8 cellular contexts compared by ENCODE assay signal in genomic region chr1:42924249-42925131, GRCh38. TPM values are rescaled to one million over a fixed set of nuclear protein-coding genes. Genes with fewer than 3 reads are reported as not detected.
A peak's percentile ranks its signal among the peaks of the same experiment; 100 is the strongest.
DNase-seq lines count a peak whose midpoint lies in the region; ATAC-seq and TF ChIP-seq lines count a peak whose summit lies in the region.

No MANE protein-coding gene starts in this region.

- POLR2A ChIA-PET in naive thymus-derived CD8-positive, alpha-beta T cell (lab: Charles Lee) = interaction anchor here (0.7 to 3.4 kb wide), 17 partner anchors 8 to 466 kb away, joined by 3 to 25 read pairs (median 4); partner anchors contain the start of genes C1orf50, P3H1, SLC2A1 and YBX1

- H3K79me2 ChIP-seq in KMS-11 (ENCODE audit: insufficient read depth, low read depth) (no peaks in the 10 kb centered on the region), fibroblast of lung (ENCODE audit: control insufficient read depth, insufficient read depth, low read length) (no peaks in the 10 kb centered on the region)

- H3K9me3 Mint-ChIP-seq in naive thymus-derived CD8-positive, alpha-beta T cell = no peaks in the 10 kb centered on the region

- H3K36me3 ChIP-seq in KMS-11 (ENCODE audit: insufficient read depth) (no peaks in the 10 kb centered on the region), Peyer's patch (peaks cover 0 to 28% (median 0%) of the 10 kb centered on the region in 3 donors), fibroblast of lung (ENCODE audit: control insufficient read depth, insufficient read depth, low read length) (peaks cover 13% of the 10 kb centered on the region)

- H4K20me1 ChIP-seq in KMS-11 (ENCODE audit: insufficient read depth) (no peaks in the 10 kb centered on the region), fibroblast of lung (ENCODE audit: control insufficient read depth, extremely low read depth, insufficient read depth, low read length) (no peaks in the 10 kb centered on the region)

- peaks cover 20 to 39% (median 34%) of the 10 kb centered on the region in 4 donors for H3K4me1 Mint-ChIP-seq in naive thymus-derived CD8-positive, alpha-beta T cell

- DNase-seq in DMS79 treated with DMSO at 0.1 percent for 48 hours (lab: John Stamatoyannopoulos, UW) (peak; percentile 96), Peyer's patch (peak; percentile 94 to 98 (median 96)), fibroblast of lung (ENCODE audit: low read depth in 2 of 2) (peak; percentile 81 to 86)
- peak; percentile 80 to 85 for DNase-seq in activated T-helper 1 cell treated with anti-CD3 and anti-CD28 coated beads, Interleukin-2, amount 50 U/mL, for 16 hours (ENCODE audit: low read depth in 1 of 2, low spot score in 1 of 2)
- peak; percentile 83 to 97 (median 90) for DNase-seq in naive thymus-derived CD8-positive, alpha-beta T cell
- DNase-seq in stimulated activated naive CD4-positive, alpha-beta T cell treated with Interleukin-2 at 50 U/mL for 16 hours (lab: John Stamatoyannopoulos, UW) = peak; percentile 91

- H3K27me3 Mint-ChIP-seq in naive thymus-derived CD8-positive, alpha-beta T cell = no peaks in the 10 kb centered on the region

- peak overlapping the region; percentile 92 to 100 (median 98) for H3K27ac Mint-ChIP-seq in naive thymus-derived CD8-positive, alpha-beta T cell

- H3K4me2 ChIP-seq in KMS-11 = peak overlapping the region; percentile 77
- peak overlapping the region; percentile 66 for H3K4me2 ChIP-seq in fibroblast of lung (ENCODE audit: extremely low read depth, insufficient read depth, low read length)

- H3K27me3 ChIP-seq in KMS-11 (ENCODE audit: insufficient read depth, low read depth) (no peaks in the 10 kb centered on the region), Peyer's patch (no peaks in the 10 kb centered on the region), fibroblast of lung (ENCODE audit: control insufficient read depth, insufficient read depth, low read length) (no peaks in the 10 kb centered on the region)

- no peak overlapping the region for H3K4me3 ChIP-seq in KMS-11 (IDR thresholded peaks at IDR 0.05; ENCODE audit: insufficient read depth, low read depth, low read length)
- peak overlapping the region; percentile 64 to 85 (median 81) for H3K4me3 ChIP-seq in Peyer's patch
- peak overlapping the region; percentile 45 to 77 (median 72) for H3K4me3 ChIP-seq in fibroblast of lung (replicated peaks in 1 of 4; ENCODE audit: control extremely low read depth in 1 of 4, insufficient read depth in 1 of 4, low read depth in 3 of 4, low read length in 4 of 4)

- peak; percentile 45 to 58 for TF ChIP-seq POLR2A in Peyer's patch (IDR thresholded peaks at IDR 0.05)

- TF ChIP-seq CTCF in KMS-11 (conservative IDR thresholded peaks at IDR 0.05; ENCODE audit: low read depth, low read length) = no peak
- TF ChIP-seq CTCF in Peyer's patch (IDR thresholded peaks at IDR 0.05) = peak in 3 of 6 experiments; percentile 9 to 36 (median 21)
- TF ChIP-seq CTCF in fibroblast of lung (conservative IDR thresholded peaks at IDR 0.05 in 1 of 2, IDR thresholded peaks at IDR 0.05 in 1 of 2; ENCODE audit: low read depth in 1 of 2, low read length in 2 of 2) = no peak

- H3K4me3 Mint-ChIP-seq in naive thymus-derived CD8-positive, alpha-beta T cell = peak overlapping the region; percentile 79 to 98 (median 94)

- peak overlapping the region; percentile 66 for H3K27ac ChIP-seq in KMS-11
- peak overlapping the region; percentile 90 to 98 (median 94) for H3K27ac ChIP-seq in Peyer's patch
- H3K27ac ChIP-seq in fibroblast of lung (ENCODE audit: insufficient read depth, low read length) = peak overlapping the region; percentile 88

- ATAC-seq in GM21717 (IDR thresholded peaks at IDR 0.05; ENCODE audit: unreplicated experiment) = peak; percentile 89
- peak; percentile 90 to 91 for ATAC-seq in naive thymus-derived CD8-positive, alpha-beta T cell

- no peaks in the 10 kb centered on the region for H3K9me3 ChIP-seq in Peyer's patch
- no peaks in the 10 kb centered on the region for H3K9me3 ChIP-seq in fibroblast of lung (ENCODE audit: control insufficient read depth, insufficient read depth, low read depth, low read length)

- H3K9ac ChIP-seq in KMS-11 (peak overlapping the region; percentile 83), fibroblast of lung (ENCODE audit: insufficient read depth, low read length) (peak overlapping the region; percentile 87)

- H3K4me1 ChIP-seq in KMS-11 (ENCODE audit: low read depth, poor library complexity, severe bottlenecking) = peaks cover 19% of the 10 kb centered on the region
- H3K4me1 ChIP-seq in Peyer's patch = peaks cover 0 to 3% (median 0%) of the 10 kb centered on the region in 4 donors
- H3K4me1 ChIP-seq in fibroblast of lung (ENCODE audit: control insufficient read depth, extremely low read depth, insufficient read depth, low read length) = peaks cover 5% of the 10 kb centered on the region

- peaks cover 4 to 35% (median 16%) of the 10 kb centered on the region in 3 donors for H3K36me3 Mint-ChIP-seq in naive thymus-derived CD8-positive, alpha-beta T cell

- H2AFZ ChIP-seq in KMS-11 (ENCODE audit: low read depth) (peak overlapping the region; percentile 92), fibroblast of lung (ENCODE audit: low read length) (peak overlapping the region; percentile 76)

RNA-seq across cellular contexts. Expression of gene SLC2A1, which starts 34.2 kb away (rescaled TPM):
- total RNA-seq in Peyer's patch (10 to 100 TPM; 15.7 to 35.7 (median 32.3) TPM), fibroblast of lung (17.2 and 56.5 TPM in 2 replicates)
- polyA plus RNA-seq in fibroblast of lung = 29.5 and 29.9 TPM in 2 replicates
- 46.1 and 46.9 TPM in 2 replicates for polyA plus RNA-seq in fibroblast of lung (2012)
- 66.6 and 84.1 TPM in 2 replicates for polyA minus RNA-seq in fibroblast of lung (ENCODE audit: low replicate concordance)
- 10 to 100 TPM; 57.2 to 57.3 TPM for total RNA-seq in naive thymus-derived CD8-positive, alpha-beta T cell
- 10 to 100 TPM; 17.7 to 22.8 (median 22.0) TPM for polyA plus RNA-seq in naive thymus-derived CD8-positive, alpha-beta T cell
